Comparison of ENCODE assay signal across 9 cellular contexts in the genomic region with DNA sequence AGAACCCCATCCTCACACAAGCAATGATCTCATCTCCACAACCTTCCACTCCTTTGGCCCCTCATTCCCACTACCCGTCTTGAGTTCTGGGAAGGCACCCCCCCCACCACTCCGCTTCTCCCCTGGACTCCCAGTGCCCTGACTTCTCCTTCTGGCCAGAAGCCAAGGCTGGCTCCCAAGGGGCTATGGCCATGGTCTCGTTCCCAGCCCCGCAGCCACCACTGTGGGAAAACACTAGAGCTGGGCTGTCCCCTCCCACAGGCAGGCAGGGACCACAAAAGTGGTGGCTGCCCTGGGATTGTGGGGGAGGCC. TPM values are rescaled to one million over a fixed set of nuclear protein-coding genes. Genes with fewer than 3 reads are reported as not detected.
DNase-seq lines count a peak whose midpoint lies in the region; ATAC-seq and TF ChIP-seq lines count a peak whose summit lies in the region.
"Had no signal": no experiment of that assay in that cellular context is flagged by ENCODE, and none has a peak within 500 bp of the region (broad histone marks: within the 10 kb centered on the region; RNA-seq: fewer than 3 reads in every experiment).

No MANE protein-coding gene starts in this region.

- no peak overlapping the region for H2AFZ ChIP-seq in PC-3 (ENCODE audit: low read length)

- no peaks in the 10 kb centered on the region for H3K9me3 Mint-ChIP-seq in activated naive CD4-positive, alpha-beta T cell treated with anti-CD3 and anti-CD28 coated beads, Interleukin-2, amount 50 U/mL, for 24 hours
- no peaks in the 10 kb centered on the region for H3K9me3 Mint-ChIP-seq in chondrocyte (ENCODE audit: low read depth)
- H3K9me3 Mint-ChIP-seq in naive thymus-derived CD4-positive, alpha-beta T cell: peaks cover 0 to 4% (median 0%) of the 10 kb centered on the region in 11 donors

- H3K4me3 ChIP-seq in naive thymus-derived CD4-positive, alpha-beta T cell (ENCODE audit: low read length): no peak overlapping the region
- H3K4me3 ChIP-seq in vagina: no peak overlapping the region
- H3K4me3 ChIP-seq in PC-3 (ENCODE audit: low read length): no peak overlapping the region
- H3K4me3 ChIP-seq: body of pancreas had no signal

- 0 out of 2 replicates have a peak, but pooled peaks cover 4% of the 10 kb centered on the region for H4K20me1 ChIP-seq in PC-3 (ENCODE audit: low read length)

- TF ChIP-seq CTCF in chondrocyte (IDR thresholded peaks at IDR 0.05) (no peak), vagina (IDR thresholded peaks at IDR 0.05) (no peak), PC-3 (conservative IDR thresholded peaks at IDR 0.05; ENCODE audit: low read depth, low read length) (no peak)

- ATAC-seq in naive thymus-derived CD4-positive, alpha-beta T cell: no peak
- ATAC-seq in HG03045 (IDR thresholded peaks at IDR 0.05; ENCODE audit: unreplicated experiment): no peak
- no peak for ATAC-seq in PC-3
- ATAC-seq: body of pancreas had no signal

- peaks cover 0 to 43% (median 0%) of the 10 kb centered on the region in 3 experiments for H3K36me3 ChIP-seq in naive thymus-derived CD4-positive, alpha-beta T cell (ENCODE audit: control insufficient read depth in 2 of 3, insufficient read depth in 3 of 3, low read length in 3 of 3)
- H3K36me3 ChIP-seq in vagina: peaks cover 0 to 41% of the 10 kb centered on the region in 2 donors
- H3K36me3 ChIP-seq in PC-3 (ENCODE audit: low read depth, low read length): peaks cover 10% of the 10 kb centered on the region; the same call in 1 of the 2 replicates

- peaks cover 33% of the 10 kb centered on the region for H3K79me2 ChIP-seq in PC-3 (ENCODE audit: low read length)

- no peak overlapping the region for H3K4me2 ChIP-seq in PC-3 (ENCODE audit: low read length)

- peaks cover 37% of the 10 kb centered on the region for H3K4me1 Mint-ChIP-seq in activated naive CD4-positive, alpha-beta T cell treated with anti-CD3 and anti-CD28 coated beads, Interleukin-2, amount 50 U/mL, for 24 hours
- H3K4me1 Mint-ChIP-seq in chondrocyte (ENCODE audit: low read depth): peaks cover 30% of the 10 kb centered on the region
- H3K4me1 Mint-ChIP-seq in naive thymus-derived CD4-positive, alpha-beta T cell: peaks cover 21 to 50% (median 46%) of the 10 kb centered on the region in 7 donors

- peaks cover 14 to 16% of the 10 kb centered on the region in 2 donors for H3K4me1 ChIP-seq in naive thymus-derived CD4-positive, alpha-beta T cell (ENCODE audit: control insufficient read depth in 2 of 2, insufficient read depth in 2 of 2, low read length in 2 of 2)
- peaks cover 48% of the 10 kb centered on the region for H3K4me1 ChIP-seq in vagina
- peaks cover 11% of the 10 kb centered on the region for H3K4me1 ChIP-seq in PC-3 (ENCODE audit: insufficient read depth, low read length)

- POLR2A ChIA-PET in naive thymus-derived CD4-positive, alpha-beta T cell (lab: Charles Lee): interaction anchor here (0.6 to 15.0 kb wide), 13 partner anchors 10 to 373 kb away, joined by 3 to 288 read pairs (median 9); a partner anchor contains a TSS
- POLR2A ChIA-PET in PC-3 (lab: Charles Lee; ENCODE audit: unreplicated experiment): no interaction called here

- peak overlapping the region; percentile 70 for H3K27ac Mint-ChIP-seq in activated naive CD4-positive, alpha-beta T cell treated with anti-CD3 and anti-CD28 coated beads, Interleukin-2, amount 50 U/mL, for 24 hours
- H3K27ac Mint-ChIP-seq in chondrocyte (ENCODE audit: unreplicated experiment): peak overlapping the region; percentile 83
- peak overlapping the region; percentile 54 to 89 (median 84) for H3K27ac Mint-ChIP-seq in naive thymus-derived CD4-positive, alpha-beta T cell

- peak overlapping the region; percentile 11 for H3K4me3 Mint-ChIP-seq in activated naive CD4-positive, alpha-beta T cell treated with anti-CD3 and anti-CD28 coated beads, Interleukin-2, amount 50 U/mL, for 24 hours
- H3K4me3 Mint-ChIP-seq in chondrocyte (ENCODE audit: unreplicated experiment): peak overlapping the region; percentile 72
- H3K4me3 Mint-ChIP-seq in naive thymus-derived CD4-positive, alpha-beta T cell: peak overlapping the region; percentile 23 to 91 (median 88)

- no peaks in the 10 kb centered on the region for H3F3A ChIP-seq in PC-3 (ENCODE audit: low read length, unreplicated experiment)

- H3K27me3 Mint-ChIP-seq in activated naive CD4-positive, alpha-beta T cell treated with anti-CD3 and anti-CD28 coated beads, Interleukin-2, amount 50 U/mL, for 24 hours: no peaks in the 10 kb centered on the region
- H3K27me3 Mint-ChIP-seq in chondrocyte (ENCODE audit: low read depth): no peaks in the 10 kb centered on the region
- H3K27me3 Mint-ChIP-seq in naive thymus-derived CD4-positive, alpha-beta T cell: no peaks in the 10 kb centered on the region

- DNase-seq in activated naive CD4-positive, alpha-beta T cell treated with Interleukin-2 at 50 U/mL for 16 hours: no peak
- DNase-seq in chondrocyte (ENCODE audit: low spot score) (no peak), vagina (ENCODE audit: extremely low spot score in 2 of 2) (no peak), PC-3 (no peak)
- no peak for DNase-seq in naive thymus-derived CD4-positive, alpha-beta T cell
- no peak for DNase-seq in stimulated activated CD4-positive, alpha-beta T cell treated with anti-CD3 and anti-CD28 coated beads, Interleukin-12 subunit alpha, Interleukin-12 subunit beta, amount 100 ng/mL, for 4 hours

- H3K27ac ChIP-seq in naive thymus-derived CD4-positive, alpha-beta T cell (ENCODE audit: low read depth, low read length): peak overlapping the region; percentile 61
- H3K27ac ChIP-seq in vagina (peak overlapping the region; percentile 79), PC-3 (ENCODE audit: low read length) (no peak overlapping the region)

- no peak for TF ChIP-seq POLR2A in vagina (IDR thresholded peaks at IDR 0.05)

- intact Hi-C loops in naive thymus-derived CD4-positive, alpha-beta T cell (cut with micrococcal nuclease): loop anchor here in 1 of 2 donors (5.0 kb wide), 2 partner anchors 97 to 322 kb away; a partner anchor contains a TSS
- intact Hi-C loops in vagina (cut with DNase I): loop anchor here (2.0 to 10.0 kb wide), 3 partner anchors 48 to 224 kb away; a partner anchor contains a TSS
- intact Hi-C loops in PC-3 (cut with micrococcal nuclease): loop anchor here (5.0 kb wide), 2 partner anchors 58 to 97 kb away; a partner anchor contains a TSS

- H3K9ac ChIP-seq in PC-3 (ENCODE audit: low read length): no peak overlapping the region

- H3K36me3 Mint-ChIP-seq in activated naive CD4-positive, alpha-beta T cell treated with anti-CD3 and anti-CD28 coated beads, Interleukin-2, amount 50 U/mL, for 24 hours: peaks cover 2% of the 10 kb centered on the region
- H3K36me3 Mint-ChIP-seq in chondrocyte (ENCODE audit: low read depth): peaks cover 16% of the 10 kb centered on the region
- H3K36me3 Mint-ChIP-seq in naive thymus-derived CD4-positive, alpha-beta T cell: peaks cover 4 to 20% (median 13%) of the 10 kb centered on the region in 5 donors

- CTCF ChIA-PET in naive thymus-derived CD4-positive, alpha-beta T cell (lab: Charles Lee): interaction anchor here (2.7 to 5.1 kb wide), 4 partner anchors 9 to 253 kb away, joined by 16 to 144 read pairs (median 50); a partner anchor contains a TSS
- CTCF ChIA-PET in PC-3 (lab: Charles Lee): interaction anchor here (1.8 to 2.5 kb wide), 2 partner anchors 9 to 91 kb away, joined by 12 to 18 read pairs; no protein-coding TSS in a partner anchor

- H3K9me3 ChIP-seq in naive thymus-derived CD4-positive, alpha-beta T cell (ENCODE audit: control insufficient read depth in 2 of 3, low read length in 3 of 3): no peaks in the 10 kb centered on the region
- H3K9me3 ChIP-seq in vagina (no peaks in the 10 kb centered on the region), PC-3 (ENCODE audit: low read length) (no peaks in the 10 kb centered on the region)
- H3K9me3 ChIP-seq: body of pancreas had no signal

- H3K27me3 ChIP-seq in naive thymus-derived CD4-positive, alpha-beta T cell (ENCODE audit: control insufficient read depth in 2 of 2, insufficient read depth in 2 of 2, low read length in 2 of 2): no peaks in the 10 kb centered on the region
- H3K27me3 ChIP-seq in vagina (no peaks in the 10 kb centered on the region), PC-3 (ENCODE audit: low read length) (no peaks in the 10 kb centered on the region)
- H3K27me3 ChIP-seq: body of pancreas had no signal

- no TSS peak for BruUV-seq in PC-3 (replicated peaks; lab: Mats Ljungman, UMichigan)

- H3K9me2 ChIP-seq in PC-3 (replicated peaks; ENCODE audit: low read length): no peaks in the 10 kb centered on the region

RNA-seq across cellular contexts. Expression of a gene that starts 1.5 kb away (rescaled TPM):
- total RNA-seq in chondrocyte: 7.9 to 11.2 TPM (median 8.3 TPM) in 3 replicates
- total RNA-seq in naive thymus-derived CD4-positive, alpha-beta T cell: 10 to 100 TPM; 12.0 to 38.4 (median 16.4) TPM
- polyA plus RNA-seq in naive thymus-derived CD4-positive, alpha-beta T cell: 10 to 100 TPM; 15.6 to 19.9 TPM
- total RNA-seq in vagina: 20.4 TPM
- total RNA-seq in PC-3 (2014; rRNA removed): 24.5 and 29.4 TPM in 2 replicates

RNA-seq across cellular contexts. Expression of a gene that starts 10.6 kb away (rescaled TPM):
- total RNA-seq in chondrocyte (20.4 to 26.7 TPM (median 24.8 TPM) in 3 replicates), vagina (60.6 TPM), PC-3 (2014; rRNA removed) (20.6 and 29.8 TPM in 2 replicates)
- total RNA-seq in naive thymus-derived CD4-positive, alpha-beta T cell: 10 to 100 TPM; 33.5 to 74.7 (median 44.1) TPM
- polyA plus RNA-seq in naive thymus-derived CD4-positive, alpha-beta T cell: 1 to 10 TPM; 3.1 to 5.1 TPM

RNA-seq across cellular contexts. Expression of a gene that starts 15.5 kb away (rescaled TPM):
- total RNA-seq in chondrocyte (1.9 to 4.4 TPM (median 3.2 TPM) in 3 replicates), vagina (0.98 TPM), PC-3 (2014; rRNA removed) (4.0 and 8.2 TPM in 2 replicates)
- 10 to 100 TPM in 4 of 5 experiments, 1 to 10 TPM in 1; 9.4 to 19.8 (median 17.8) TPM for total RNA-seq in naive thymus-derived CD4-positive, alpha-beta T cell
- polyA plus RNA-seq in naive thymus-derived CD4-positive, alpha-beta T cell: under 1 TPM; 0.64 to 0.87 TPM

RNA-seq across cellular contexts. Expression of a gene that starts 43.2 kb away (rescaled TPM):
- total RNA-seq in chondrocyte (10.2 to 14.0 TPM (median 10.4 TPM) in 3 replicates), vagina (16.5 TPM), PC-3 (2014; rRNA removed) (9.0 and 12.3 TPM in 2 replicates)
- total RNA-seq in naive thymus-derived CD4-positive, alpha-beta T cell: 10 to 100 TPM; 32.1 to 51.5 (median 44.6) TPM
- polyA plus RNA-seq in naive thymus-derived CD4-positive, alpha-beta T cell: 1 to 10 TPM; 4.0 to 5.8 TPM

Comparison
In these comparisons a context has a peak if more than half of its experiments do, and no peak if none do; other contexts are left out.
1. H3K4me3 Mint-ChIP-seq: peak in every context shown above with its lines; median percentile 88 in naive thymus-derived CD4-positive, alpha-beta T cell; 72 in chondrocyte; 11 in activated naive CD4-positive, alpha-beta T cell treated with anti-CD3 and anti-CD28 coated beads, Interleukin-2, amount 50 U/mL, for 24 hours.